In genomic region chr10:1048349-1048731, GRCh38 we compare ENCODE assay signal across 8 cellular contexts. TPM values are rescaled to one million over a fixed set of nuclear protein-coding genes. Genes with fewer than 3 reads are reported as not detected.
DNase-seq lines count a peak whose midpoint lies in the region; ATAC-seq, FAIRE-seq and TF ChIP-seq lines count a peak whose summit lies in the region.

No MANE protein-coding gene starts in this region.

- peak overlapping the region; percentile 97 for H2BK120ac ChIP-seq in H1 (replicated peaks; ENCODE audit: low read depth, low read length)

- H3K14ac ChIP-seq in H1 (ENCODE audit: insufficient read length), result no peak overlapping the region

- CTCF ChIA-PET in H1 (lab: Charles Lee; ENCODE audit: partially characterized antibody), result no interaction called here

- no peaks in the 10 kb centered on the region for H3K27me3 ChIP-seq in SJCRH30
- no peaks in the 10 kb centered on the region for H3K27me3 ChIP-seq in H1 (replicated peaks in 1 of 4; ENCODE audit: control insufficient read depth in 3 of 4, extremely low read depth in 1 of 4, insufficient read depth in 3 of 4, low read length in 3 of 4)
- no peaks in the 10 kb centered on the region for H3K27me3 ChIP-seq in mucosa of stomach (ENCODE audit: control insufficient read depth, insufficient read depth, low read length)
- no peaks in the 10 kb centered on the region for H3K27me3 ChIP-seq in aorta (ENCODE audit: control insufficient read depth in 1 of 2, insufficient read depth in 2 of 2, low read length in 1 of 2)

- intact Hi-C loops in aorta (cut with DNase I), result loop anchor here in 1 of 2 donors (5.0 kb wide), 1 partner anchor 116 kb away; the partner anchor contains the start of gene LARP4B

- TF ChIP-seq RAD21 in H1 (IDR thresholded peaks at IDR 0.05 in 1 of 2, conservative IDR thresholded peaks at IDR 0.05 in 1 of 2; ENCODE audit: low read depth in 2 of 2, low read length in 2 of 2), result no peak

- peak overlapping the region; percentile 60 for H2BK12ac ChIP-seq in H1 (ENCODE audit: low read depth, low read length)

- peaks cover 24 to 79% of the 10 kb centered on the region in 2 experiments for H3K79me2 ChIP-seq in H1 (ENCODE audit: control insufficient read depth in 1 of 2, insufficient read depth in 2 of 2, low read length in 2 of 2)

- TF ChIP-seq POLR2A in H1 (IDR thresholded peaks at IDR 0.05; ENCODE audit: control extremely low read depth in 1 of 2, low read depth in 2 of 2, low read length in 2 of 2), result no peak

- peak overlapping the region; percentile 99 for H2BK5ac ChIP-seq in H1 (ENCODE audit: low read depth, low read length)

- H2BK15ac ChIP-seq in H1 (ENCODE audit: low read length), result peak overlapping the region; percentile 77; the same call in 1 of the 2 replicates

- H2AFZ ChIP-seq in H1 (ENCODE audit: low read length), result no peak overlapping the region

- POLR2A ChIA-PET in H1 (lab: Charles Lee; ENCODE audit: partially characterized antibody), result interaction anchor here (0.8 to 2.9 kb wide), 15 partner anchors 9 to 120 kb away, joined by 3 to 22 read pairs (median 4); partner anchors contain the start of gene GTPBP4

- H3K23ac ChIP-seq in H1 (ENCODE audit: insufficient read length), result no peak overlapping the region

- peak overlapping the region; percentile 97 for H4K8ac ChIP-seq in H1 (ENCODE audit: extremely low read depth, insufficient read depth, low read length)

- H3K9me3 ChIP-seq in SJCRH30 (replicated peaks), result no peaks in the 10 kb centered on the region
- no peaks in the 10 kb centered on the region for H3K9me3 ChIP-seq in H1 (ENCODE audit: insufficient read depth in 2 of 2, low read depth in 1 of 2, low read length in 1 of 2)
- no peaks in the 10 kb centered on the region for H3K9me3 ChIP-seq in mucosa of stomach (ENCODE audit: control insufficient read depth, low read length)
- no peaks in the 10 kb centered on the region for H3K9me3 ChIP-seq in aorta (ENCODE audit: control insufficient read depth, low read length)

- no peaks in the 10 kb centered on the region for H3K4me1 ChIP-seq in SJCRH30
- H3K4me1 ChIP-seq in H1 (replicated peaks in 1 of 4; ENCODE audit: control insufficient read depth in 3 of 4, insufficient read depth in 4 of 4, low read length in 3 of 4), result peaks cover 0 to 5% (median 2%) of the 10 kb centered on the region in 4 experiments; a peak in 3 of 7 replicates
- peaks cover 4% of the 10 kb centered on the region for H3K4me1 ChIP-seq in mucosa of stomach (ENCODE audit: control insufficient read depth, insufficient read depth, low read length)
- no peaks in the 10 kb centered on the region for H3K4me1 ChIP-seq in aorta (ENCODE audit: control insufficient read depth in 1 of 2, insufficient read depth in 2 of 2, low read length in 2 of 2)

- H3K27ac ChIP-seq in 22Rv1 (peak overlapping the region; percentile 96), SJCRH30 (peak overlapping the region; percentile 83), H1 (ENCODE audit: low read depth, low read length) (peak overlapping the region; percentile 61), aorta (ENCODE audit: low read depth in 1 of 2, low read length in 2 of 2) (peak overlapping the region in 1 of 2 donors; percentile 71)

- TF ChIP-seq CTCF in 22Rv1 (IDR thresholded peaks at IDR 0.05), result no peak
- TF ChIP-seq CTCF in H1 (IDR thresholded peaks at IDR 0.05; ENCODE audit: control extremely low read depth in 1 of 3, insufficient read depth in 1 of 3, low read depth in 1 of 3, low read length in 3 of 3), result no peak

- DNase-seq in SJCRH30, result no peak
- DNase-seq in H1 (ENCODE audit: low read depth in 1 of 2, low spot score in 2 of 2), result no peak
- DNase-seq in aorta, result peak in 1 of 2 donors; percentile 84

- H3K18ac ChIP-seq in H1 (ENCODE audit: extremely low read depth, low read length), result peak overlapping the region; percentile 75; the same call in 1 of the 2 replicates

- peak overlapping the region; percentile 70 for H3K4me3 ChIP-seq in SJCRH30
- H3K4me3 ChIP-seq in H1 (ENCODE audit: extremely low read depth in 1 of 4, insufficient read depth in 2 of 4, low read depth in 3 of 4, low read length in 4 of 4), result peak overlapping the region; percentile 79 to 98 (median 95)
- H3K4me3 ChIP-seq in mucosa of stomach (ENCODE audit: low read length), result peak overlapping the region; percentile 52
- peak overlapping the region; percentile 48 to 62 for H3K4me3 ChIP-seq in aorta (ENCODE audit: low read length in 2 of 2)

- H4K91ac ChIP-seq in H1 (replicated peaks; ENCODE audit: insufficient read length, low read length), result peak overlapping the region; percentile 2

- H2AK5ac ChIP-seq in H1 (ENCODE audit: low read depth, low read length), result no peak overlapping the region

- peak overlapping the region; percentile 72 to 91 (median 86) for H3K9ac ChIP-seq in H1 (replicated peaks in 1 of 4; ENCODE audit: extremely low read depth in 1 of 4, low read depth in 3 of 4, low read length in 3 of 4)
- H3K9ac ChIP-seq in mucosa of stomach (ENCODE audit: low read length), result peak overlapping the region; percentile 81

- peak overlapping the region; percentile 76 to 97 for H3K4me2 ChIP-seq in H1 (ENCODE audit: insufficient read depth in 1 of 2, low read depth in 2 of 2, low read length in 2 of 2)

- peak overlapping the region; percentile 1 for H4K5ac ChIP-seq in H1 (ENCODE audit: insufficient read length, low read depth, low read length)

- peak overlapping the region; percentile 32 for H3K56ac ChIP-seq in H1 (replicated peaks; ENCODE audit: insufficient read length, low read depth, low read length)

- no peak for FAIRE-seq in H1 (lab: Jason Lieb, UNC)

- TF ChIP-seq EP300 in H1 (IDR thresholded peaks at IDR 0.05; ENCODE audit: borderline replicate concordance in 1 of 2, low read depth in 2 of 2, low read length in 2 of 2), result no peak

- ATAC-seq in GM19467 (IDR thresholded peaks at IDR 0.05; ENCODE audit: unreplicated experiment) (peak; percentile 7), aorta (ENCODE audit: low FRiP score) (peak; percentile 63), GM18520 (IDR thresholded peaks at IDR 0.05; ENCODE audit: unreplicated experiment) (no peak), HG03442 (IDR thresholded peaks at IDR 0.05; ENCODE audit: unreplicated experiment) (no peak)

- peaks cover 21% of the 10 kb centered on the region for H3K36me3 ChIP-seq in SJCRH30
- peaks cover 2 to 33% (median 5%) of the 10 kb centered on the region in 4 experiments; a peak in 6 of 8 replicates for H3K36me3 ChIP-seq in H1 (ENCODE audit: control insufficient read depth in 2 of 4, insufficient read depth in 4 of 4, low read length in 3 of 4)
- peaks cover 2% of the 10 kb centered on the region for H3K36me3 ChIP-seq in mucosa of stomach (ENCODE audit: control insufficient read depth, insufficient read depth, low read length)
- H3K36me3 ChIP-seq in aorta (ENCODE audit: control insufficient read depth in 1 of 2, insufficient read depth in 2 of 2, low read length in 1 of 2), result no peaks in the 10 kb centered on the region

- H3K23me2 ChIP-seq in H1 (ENCODE audit: low read depth, low read length), result no peaks in the 10 kb centered on the region; the same call in 1 of the 2 replicates

- peak overlapping the region; percentile 86 for H3K4ac ChIP-seq in H1 (replicated peaks; ENCODE audit: insufficient read length, low read depth, low read length)

- H4K20me1 ChIP-seq in H1 (replicated peaks in 1 of 2; ENCODE audit: control insufficient read depth in 1 of 2, insufficient read depth in 2 of 2, low read length in 2 of 2), result peaks cover 6 to 23% of the 10 kb centered on the region in 2 experiments

- WGBS in H1 (ENCODE audit: extremely low coverage in 1 of 2, insufficient coverage in 1 of 2, insufficient read length in 1 of 2, insufficient replicate concordance in 2 of 2, low coverage in 1 of 2, low lambda C conversion rate in 2 of 2, missing lambda C conversion rate in 1 of 2), 2 experiments, result 2% methylated on average over 37 of the region's 37 CpGs; no CpG with 5 or more reads in 1 of the 2 experiments
- 0% methylated on average over 37 of the region's 37 CpGs for WGBS in aorta, 2 donors

- 0 out of 2 replicates have a peak overlapping the region, but pooled peaks have one; percentile 77 for H2BK20ac ChIP-seq in H1 (ENCODE audit: low read length)

- peaks cover 10% of the 10 kb centered on the region; the same call in 1 of the 2 replicates for H3K79me1 ChIP-seq in H1 (ENCODE audit: low read depth, low read length)

RNA-seq across cellular contexts. Expression of gene IDI1, which starts 0.6 kb away (rescaled TPM):
- total RNA-seq in SJCRH30 (2014; rRNA removed; shearing (Covaris generic)), result 66.8 and 70.0 TPM in 2 replicates
- 56.6 and 60.5 TPM in 2 replicates for total RNA-seq in H1 (2021; fragmentation: NEBNext Ultra II Directional; extraction: Animal tissue kit (Norgen Biotek cat#: 25700))
- polyA plus RNA-seq in H1 (2011; rRNA removed) (20.4 and 35.3 TPM in 2 replicates), aorta (10 to 100 TPM; 18.9 to 43.3 TPM)
- polyA plus RNA-seq in H1 (2011; cell fraction: cytosol; rRNA removed), result 47.1 TPM
- polyA plus RNA-seq in H1 (2011; cell fraction: nucleus; rRNA removed), result 19.8 TPM
- 37.1 to 68.8 TPM (median 43.5 TPM) in 4 replicates for polyA plus RNA-seq in H1 (2012, experiment 1 of 2)
- polyA plus RNA-seq in H1 (2012, experiment 2 of 2), result 9.1 TPM
- 80.6 TPM for polyA plus RNA-seq in H1 (2013, experiment 1 of 2)
- polyA plus RNA-seq in H1 (2013, experiment 2 of 2), result 85.9 TPM
- 23.5 and 30.0 TPM in 2 replicates for polyA minus RNA-seq in H1 (2011; rRNA and poly(A)+ RNA removed)
- 14.5 TPM for polyA minus RNA-seq in H1 (2011; cell fraction: cytosol; rRNA and poly(A)+ RNA removed)
- polyA minus RNA-seq in H1 (2011; cell fraction: nucleus; rRNA and poly(A)+ RNA removed), result 33.2 TPM
- total RNA-seq in aorta, result 10 to 100 TPM; 28.6 to 39.3 TPM

RNA-seq across cellular contexts. Expression of gene WDR37, which starts 7.8 kb away (rescaled TPM):
- total RNA-seq in SJCRH30 (2014; rRNA removed; shearing (Covaris generic)), result 5.6 and 6.1 TPM in 2 replicates
- 10.5 and 12.0 TPM in 2 replicates for total RNA-seq in H1 (2021; fragmentation: NEBNext Ultra II Directional; extraction: Animal tissue kit (Norgen Biotek cat#: 25700))
- polyA plus RNA-seq in H1 (2011; rRNA removed), result 9.6 and 10.1 TPM in 2 replicates
- 9.6 TPM for polyA plus RNA-seq in H1 (2011; cell fraction: cytosol; rRNA removed)
- polyA plus RNA-seq in H1 (2011; cell fraction: nucleus; rRNA removed), result 11.9 TPM
- 7.4 to 8.7 TPM (median 8.0 TPM) in 4 replicates for polyA plus RNA-seq in H1 (2012, experiment 1 of 2)
- 1.5 TPM for polyA plus RNA-seq in H1 (2012, experiment 2 of 2)
- 4.4 TPM for polyA plus RNA-seq in H1 (2013, experiment 1 of 2)
- 4.6 TPM for polyA plus RNA-seq in H1 (2013, experiment 2 of 2)
- 30.8 and 33.1 TPM in 2 replicates for polyA minus RNA-seq in H1 (2011; rRNA and poly(A)+ RNA removed)
- polyA minus RNA-seq in H1 (2011; cell fraction: cytosol; rRNA and poly(A)+ RNA removed), result 7.4 TPM
- polyA minus RNA-seq in H1 (2011; cell fraction: nucleus; rRNA and poly(A)+ RNA removed), result 14.6 TPM
- 10 to 100 TPM; 20.3 to 25.9 TPM for total RNA-seq in aorta
- polyA plus RNA-seq in aorta, result 1 to 10 TPM; 3.9 to 8.6 TPM

RNA-seq across cellular contexts. Expression of gene IDI2, which starts 22.7 kb away (rescaled TPM):
- not detected in 2 replicates for total RNA-seq in SJCRH30 (2014; rRNA removed; shearing (Covaris generic))
- total RNA-seq in H1 (2021; fragmentation: NEBNext Ultra II Directional; extraction: Animal tissue kit (Norgen Biotek cat#: 25700)), result not detected in 2 replicates
- polyA plus RNA-seq in H1 (2011; rRNA removed) (not detected in 2 replicates), aorta (under 1 TPM in 1 of 2 donors, not detected in 1; 0.10 TPM)
- polyA plus RNA-seq in H1 (2011; cell fraction: cytosol; rRNA removed), result not detected
- not detected for polyA plus RNA-seq in H1 (2011; cell fraction: nucleus; rRNA removed)
- polyA plus RNA-seq in H1 (2012, experiment 1 of 2), result not detected in 4 replicates
- polyA plus RNA-seq in H1 (2012, experiment 2 of 2), result not detected
- not detected for polyA plus RNA-seq in H1 (2013, experiment 1 of 2)
- not detected for polyA plus RNA-seq in H1 (2013, experiment 2 of 2)
- not detected in 2 replicates for polyA minus RNA-seq in H1 (2011; rRNA and poly(A)+ RNA removed)
- polyA minus RNA-seq in H1 (2011; cell fraction: cytosol; rRNA and poly(A)+ RNA removed), result not detected
- polyA minus RNA-seq in H1 (2011; cell fraction: nucleus; rRNA and poly(A)+ RNA removed), result not detected
- not detected for total RNA-seq in aorta

Comparison
In these comparisons a context has a peak if more than half of its experiments do, and no peak if none do; other contexts are left out.
1. ATAC-seq: peak in GM19467 (single experiment) and aorta (single experiment); none in GM18520 (single experiment) and HG03442 (single experiment).
2. Peak in every context shown above with its lines, with median percentiles within 50 percentile points of each other: H3K4me3 ChIP-seq.